13 cellular contexts compared by ENCODE assay signal in genomic region chr16:16021646-16021987, GRCh38.
DNase-seq lines count a peak whose midpoint lies in the region; ATAC-seq and TF ChIP-seq lines count a peak whose summit lies in the region.
"Had no signal": no experiment of that assay in that cellular context is flagged by ENCODE, and none has a peak within 500 bp of the region (broad histone marks: within the 10 kb centered on the region; RNA-seq: fewer than 3 reads in every experiment).

No MANE protein-coding gene starts in this region.

- H2AFZ ChIP-seq in IMR-90 (replicated peaks; ENCODE audit: low read length, poor library complexity) = no peak overlapping the region

- intact Hi-C loops in IMR-90 (cut with micrococcal nuclease) = no loop called here
- intact Hi-C loops in thyroid gland (cut with DNase I) = no loop called here

- peak overlapping the region; percentile 94 for H2BK20ac ChIP-seq in IMR-90 (ENCODE audit: low read depth, low read length)

- BruUV-seq in IMR-90 (replicated peaks; lab: Mats Ljungman, UMichigan) = no TSS peak

- H3K27ac Mint-ChIP-seq in brain = peak overlapping the region in 3 of 5 experiments; percentile 53 to 83 (median 76)

- H3K9me1 ChIP-seq in IMR-90 (ENCODE audit: insufficient read depth, low read length) = peaks cover 60% of the 10 kb centered on the region

- H3K4ac ChIP-seq in IMR-90 (ENCODE audit: low read depth, low read length) = peak overlapping the region; percentile 95

- H3K36me3 Mint-ChIP-seq in brain = peaks cover 51% of the 10 kb centered on the region

- peak overlapping the region; percentile 94 for H2BK120ac ChIP-seq in IMR-90 (ENCODE audit: low read depth, low read length)

- H3K9ac ChIP-seq in IMR-90 (ENCODE audit: low read depth, low read length) (peak overlapping the region; percentile 31), mucosa of stomach (ENCODE audit: low read length) (peak overlapping the region; percentile 11)

- dilution Hi-C loops in IMR-90 (cut with HindIII; ENCODE audit: low sequenced_read_pairs, unreplicated experiment) = no loop called here

- H3K27me3 ChIP-seq in IMR-90 (ENCODE audit: control insufficient read depth, insufficient read depth, low read length) (no peaks in the 10 kb centered on the region), mucosa of stomach (ENCODE audit: control insufficient read depth, insufficient read depth, low read length) (no peaks in the 10 kb centered on the region), thyroid gland (no peaks in the 10 kb centered on the region)

- in situ Hi-C loops in IMR-90 (cut with MboI; ENCODE audit: low sequenced_read_pairs) = loop anchor here (25.0 kb wide), 1 partner anchor 134 kb away; the partner anchor contains the start of gene CEP20

- peak overlapping the region; percentile 81 to 91 for H4K8ac ChIP-seq in IMR-90 (ENCODE audit: low read depth in 2 of 2, low read length in 2 of 2)

- H2AK5ac ChIP-seq in IMR-90 (ENCODE audit: low read depth, low read length) = peak overlapping the region; percentile 87

- H3K18ac ChIP-seq in IMR-90 (ENCODE audit: low read depth, low read length) = peak overlapping the region; percentile 62

- no peak for TF ChIP-seq CTCF in IMR-90 (conservative IDR thresholded peaks at IDR 0.05; ENCODE audit: low read depth, low read length)
- no peak for TF ChIP-seq CTCF in brain (conservative IDR thresholded peaks at IDR 0.05)
- no peak for TF ChIP-seq CTCF in thyroid gland (IDR thresholded peaks at IDR 0.05)

- DNase-seq in IMR-90 = no peak
- DNase-seq in thyroid gland = no peak
- no peak for DNase-seq in activated CD4-positive, alpha-beta T cell treated with anti-CD3 and anti-CD28 coated beads for 4 hours
- DNase-seq: DMS79; effector memory CD8-positive, alpha-beta T cell; NCI-H1417; T-helper 9 cell had no signal

- H3K4me1 ChIP-seq in IMR-90 (ENCODE audit: control insufficient read depth, insufficient read depth, low read length) = peaks cover 47% of the 10 kb centered on the region
- peaks cover 80% of the 10 kb centered on the region for H3K4me1 ChIP-seq in mucosa of stomach (ENCODE audit: control insufficient read depth, insufficient read depth, low read length)
- peaks cover 36 to 47% of the 10 kb centered on the region in 2 donors for H3K4me1 ChIP-seq in thyroid gland

- peaks cover 3% of the 10 kb centered on the region for H3K27me3 Mint-ChIP-seq in brain
- H3K27me3 Mint-ChIP-seq: effector memory CD8-positive, alpha-beta T cell had no signal

- peak overlapping the region; percentile 59 for H2AK9ac ChIP-seq in IMR-90 (replicated peaks; ENCODE audit: low read depth, low read length, poor library complexity)

- H2BK5ac ChIP-seq in IMR-90 (ENCODE audit: low read depth, low read length, poor library complexity, severe bottlenecking) = peak overlapping the region; percentile 83

- no peak overlapping the region for H3K4me3 ChIP-seq in IMR-90 (ENCODE audit: insufficient read depth, low read depth, low read length)
- H3K4me3 ChIP-seq in mucosa of stomach (ENCODE audit: low read length) = no peak overlapping the region
- H3K4me3 ChIP-seq in thyroid gland (replicated peaks in 1 of 3) = no peak overlapping the region

- POLR2A ChIA-PET in IMR-90 (lab: Charles Lee; ENCODE audit: unreplicated experiment) = no interaction called here

- no peak overlapping the region for H3K4me3 Mint-ChIP-seq in brain
- H3K4me3 Mint-ChIP-seq: effector memory CD8-positive, alpha-beta T cell; neural crest cell had no signal

- CTCF ChIA-PET in IMR-90 (lab: Yijun Ruan, JAX) = no interaction called here

- peak overlapping the region; percentile 85 for H3K56ac ChIP-seq in IMR-90 (ENCODE audit: extremely low read depth, insufficient read depth, low read length)

- WGBS in IMR-90 (ENCODE audit: extremely low coverage in 2 of 2, insufficient read length in 1 of 2), 2 experiments = no CpG with 5 or more reads among the region's 9 CpGs
- 60 to 62% methylated on average over 9 of the region's 9 CpGs for whole genome bisulfite sequencing in thyroid gland, 2 donors

- ATAC-seq in IMR-90 (ENCODE audit: low read depth) = no peak; the same call in 1 of the 2 replicates
- ATAC-seq in HG02981 (IDR thresholded peaks at IDR 0.05; ENCODE audit: unreplicated experiment) = no peak
- ATAC-seq in HG03439 (IDR thresholded peaks at IDR 0.05; ENCODE audit: unreplicated experiment) = no peak
- ATAC-seq in HG03159 (IDR thresholded peaks at IDR 0.05; ENCODE audit: unreplicated experiment) = no peak
- ATAC-seq: effector memory CD8-positive, alpha-beta T cell had no signal

- H3K36me3 ChIP-seq in IMR-90 (ENCODE audit: control insufficient read depth, insufficient read depth, low read length) = peaks cover 54% of the 10 kb centered on the region
- H3K36me3 ChIP-seq in mucosa of stomach (ENCODE audit: control insufficient read depth, insufficient read depth, low read length) = no peaks in the 10 kb centered on the region
- peaks cover 6 to 16% of the 10 kb centered on the region in 2 donors for H3K36me3 ChIP-seq in thyroid gland

- H3K4me1 Mint-ChIP-seq in brain = peaks cover 32% of the 10 kb centered on the region

- peak overlapping the region; percentile 89 for H3K14ac ChIP-seq in IMR-90 (replicated peaks; ENCODE audit: low read depth, low read length)

- H3K9me3 ChIP-seq in IMR-90 (ENCODE audit: control insufficient read depth, insufficient read depth, low read length) = no peaks in the 10 kb centered on the region
- H3K9me3 ChIP-seq in mucosa of stomach (ENCODE audit: control insufficient read depth, low read length) = no peaks in the 10 kb centered on the region
- no peaks in the 10 kb centered on the region for H3K9me3 ChIP-seq in thyroid gland

- TF ChIP-seq RAD21 in IMR-90 (IDR thresholded peaks at IDR 0.05; ENCODE audit: low read length) = no peak

- H4K20me1 ChIP-seq in IMR-90 (ENCODE audit: insufficient read depth, low read length) = peaks cover 11% of the 10 kb centered on the region; the same call in 1 of the 2 replicates

- no peak for TF ChIP-seq POLR2A in IMR-90 (IDR thresholded peaks at IDR 0.05; ENCODE audit: low read depth, low read length)
- no peak for TF ChIP-seq POLR2A in thyroid gland (IDR thresholded peaks at IDR 0.05)

- peak overlapping the region; percentile 94 for H3K23ac ChIP-seq in IMR-90 (ENCODE audit: low read depth, low read length)

- H3K27ac ChIP-seq in IMR-90 (ENCODE audit: insufficient read depth, low read length) = peak overlapping the region; percentile 81
- H3K27ac ChIP-seq in thyroid gland = peak overlapping the region; percentile 85 to 92 (median 85)

- peak overlapping the region; percentile 80 for H4K5ac ChIP-seq in IMR-90 (ENCODE audit: low read depth, low read length)

- H2BK15ac ChIP-seq in IMR-90 (ENCODE audit: low read depth, low read length) = peak overlapping the region; percentile 86; the same call in 2 of the 3 replicates

- no peaks in the 10 kb centered on the region for H3K9me3 Mint-ChIP-seq in brain
- H3K9me3 Mint-ChIP-seq: effector memory CD8-positive, alpha-beta T cell; neural crest cell had no signal

- peak overlapping the region; percentile 94 for H4K91ac ChIP-seq in IMR-90 (ENCODE audit: insufficient read depth, low read depth, low read length)

- no peak overlapping the region for H3K4me2 ChIP-seq in IMR-90 (ENCODE audit: low read depth, low read length)

- H3K79me1 ChIP-seq in IMR-90 (ENCODE audit: low read depth in 1 of 2, low read length in 2 of 2) = peaks cover 50 to 94% of the 10 kb centered on the region in 2 experiments

TF ChIP-seq in IMR-90, 13 proteins besides CTCF, POLR2A, EP300 and RAD21:
- TF ChIP-seq MAFK (IDR thresholded peaks at IDR 0.05; ENCODE audit: low read depth, low read length) (no peak), FOS (IDR thresholded peaks at IDR 0.05; ENCODE audit: low read depth, low read length) (no peak), ELK1 (IDR thresholded peaks at IDR 0.05; ENCODE audit: borderline replicate concordance, low read depth, low read length) (no peak), MAZ (IDR thresholded peaks at IDR 0.05; ENCODE audit: borderline replicate concordance, low read depth, low read length) (no peak), NFE2L2 (IDR thresholded peaks at IDR 0.05; ENCODE audit: low read depth, low read length) (no peak), SMC3 (IDR thresholded peaks at IDR 0.05; ENCODE audit: low read depth, low read length) (no peak), RCOR1 (IDR thresholded peaks at IDR 0.05; ENCODE audit: insufficient replicate concordance, low read length) (no peak), USF2 (IDR thresholded peaks at IDR 0.05; ENCODE audit: low read depth, low read length) (no peak)
